In the genomic region with DNA sequence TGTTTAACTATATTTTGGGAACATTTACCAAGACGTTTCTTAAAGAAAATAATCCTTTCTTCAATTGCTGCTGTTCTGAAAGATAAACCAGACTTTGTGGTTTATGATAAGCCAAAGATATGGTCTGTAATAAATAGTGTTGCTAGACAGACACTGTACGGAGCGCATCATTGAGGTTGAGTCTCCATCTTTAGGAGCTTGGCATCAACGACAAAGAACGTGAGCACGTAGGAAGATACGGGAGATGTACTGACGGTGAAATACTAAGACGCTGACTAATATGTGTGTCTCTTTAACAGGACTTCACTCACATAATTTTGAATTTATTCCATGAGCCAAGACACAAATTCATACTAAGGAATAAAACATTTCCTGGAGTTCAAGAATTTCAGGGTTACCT, we compare ENCODE assay signal across 21 cellular contexts. TPM values are rescaled to one million over a fixed set of nuclear protein-coding genes. Genes with fewer than 3 reads are reported as not detected.
DNase-seq lines count a peak whose midpoint lies in the region; ATAC-seq, FAIRE-seq and TF ChIP-seq lines count a peak whose summit lies in the region.
"Had no signal": no experiment of that assay in that cellular context is flagged by ENCODE, and none has a peak within 500 bp of the region (broad histone marks: within the 10 kb centered on the region; RNA-seq: fewer than 3 reads in every experiment).

No MANE protein-coding gene starts in this region.

- H3K9ac ChIP-seq in HCT116 (ENCODE audit: low read length) (no peak overlapping the region), H1 (replicated peaks in 1 of 4; ENCODE audit: extremely low read depth in 1 of 4, low read depth in 3 of 4, low read length in 3 of 4) (no peak overlapping the region), mesenchymal stem cell (ENCODE audit: low read length) (peak overlapping the region; percentile 36)

- POLR2A ChIA-PET in AG04450 (lab: Yijun Ruan, JAX), result no interaction called here
- POLR2A ChIA-PET in HCT116 (lab: Charles Lee), result no interaction called here
- POLR2A ChIA-PET in H1 (lab: Charles Lee; ENCODE audit: partially characterized antibody), result no interaction called here

- TF ChIP-seq CTCF in AG04450 (IDR thresholded peaks at IDR 0.05; ENCODE audit: low read depth, low read length), result no peak
- TF ChIP-seq CTCF in HCT116 (IDR thresholded peaks at IDR 0.05 in 2 of 3, conservative IDR thresholded peaks at IDR 0.05 in 1 of 3; ENCODE audit: borderline replicate concordance in 1 of 3, insufficient read depth in 1 of 3, low read depth in 2 of 3, low read length in 2 of 3), result no peak
- no peak for TF ChIP-seq CTCF in H1 (IDR thresholded peaks at IDR 0.05; ENCODE audit: control extremely low read depth in 1 of 3, insufficient read depth in 1 of 3, low read depth in 1 of 3, low read length in 3 of 3)

- H3K23me2 ChIP-seq in H1 (ENCODE audit: low read depth, low read length), result no peaks in the 10 kb centered on the region

- H4K8ac ChIP-seq in H1 (ENCODE audit: extremely low read depth, insufficient read depth, low read length), result no peak overlapping the region
- no peak overlapping the region for H4K8ac ChIP-seq in mesenchymal stem cell (ENCODE audit: low read length)

- no TSS peak for BruUV-seq in HCT116 (replicated peaks; lab: Mats Ljungman, UMichigan)

- DNase-seq in AG04450 (ENCODE audit: low read depth, low spot score) (no peak), HCT116 (ENCODE audit: low read depth, low spot score) (no peak), H1 (ENCODE audit: low read depth in 1 of 2, low spot score in 2 of 2) (no peak), mesenchymal stem cell (no peak), GOT3 (lab: John Stamatoyannopoulos, UW) (no peak), GM12892 (ENCODE audit: insufficient read length) (no peak)
- DNase-seq in activated CD4-positive, alpha-beta T cell treated with anti-CD3 and anti-CD28 coated beads, Interleukin-2, amount 50 U/mL, for 4 hours, result no peak
- DNase-seq: Caco-2; CD4-positive, CD25-positive, alpha-beta regulatory T cell; DMS153; H7; NCI-H187; NCI-H446 treated with DMSO at 0.1 percent for 48 hours; NCI-H748 treated with DMSO at 0.1 percent for 48 hours; OCI-M1; RPMI8226 had no signal

- no peak overlapping the region for H3K4ac ChIP-seq in H1 (replicated peaks; ENCODE audit: insufficient read length, low read depth, low read length)
- no peak overlapping the region for H3K4ac ChIP-seq in mesenchymal stem cell (ENCODE audit: low read depth in 1 of 2, low read length in 2 of 2)

- H3K27ac ChIP-seq in AG04450 (ENCODE audit: low read depth, low read length), result peak overlapping the region; percentile 42
- no peak overlapping the region for H3K27ac ChIP-seq in HCT116 (ENCODE audit: low read depth, low read length)
- no peak overlapping the region for H3K27ac ChIP-seq in H1 (ENCODE audit: low read depth, low read length)
- no peak overlapping the region for H3K27ac ChIP-seq in mesenchymal stem cell (ENCODE audit: low read length, poor library complexity, severe bottlenecking)
- H3K27ac ChIP-seq: HL-60 had no signal

- RAD21 ChIA-PET in HCT116 (lab: Charles Lee; ENCODE audit: low non-redundant PET in 1 of 2, low total read pairs in 2 of 2, uncharacterized antibody in 2 of 2, unreplicated experiment in 2 of 2), result no interaction called here

- H3K4me3 ChIP-seq in AG04450 (ENCODE audit: low read depth, low read length) (no peak overlapping the region), HCT116 (replicated peaks in 1 of 2; ENCODE audit: low read depth in 1 of 2, low read length in 2 of 2) (no peak overlapping the region), H1 (ENCODE audit: extremely low read depth in 1 of 4, insufficient read depth in 2 of 4, low read depth in 3 of 4, low read length in 4 of 4) (no peak overlapping the region), mesenchymal stem cell (ENCODE audit: insufficient read depth in 1 of 2, low read depth in 1 of 2, low read length in 2 of 2) (no peak overlapping the region)
- H3K4me3 ChIP-seq: K562 had no signal

- peaks cover 0 to 9% of the 10 kb centered on the region in 2 experiments; a peak in 3 of 4 replicates for H3K4me1 ChIP-seq in HCT116 (ENCODE audit: control insufficient read depth in 1 of 2, insufficient read depth in 2 of 2, low read length in 2 of 2)
- H3K4me1 ChIP-seq in H1 (replicated peaks in 1 of 4; ENCODE audit: control insufficient read depth in 3 of 4, insufficient read depth in 4 of 4, low read length in 3 of 4), result no peaks in the 10 kb centered on the region
- H3K4me1 ChIP-seq in mesenchymal stem cell (ENCODE audit: control insufficient read depth, insufficient read depth, low read depth, low read length), result peaks cover 2% of the 10 kb centered on the region
- H3K4me1 ChIP-seq: Caco-2 had no signal

- H3K18ac ChIP-seq in H1 (ENCODE audit: extremely low read depth, low read length) (no peak overlapping the region), mesenchymal stem cell (ENCODE audit: low read depth in 1 of 2, low read length in 2 of 2) (no peak overlapping the region)

- H3K79me2 ChIP-seq in HCT116 (ENCODE audit: insufficient read depth, low read length), result no peaks in the 10 kb centered on the region
- no peaks in the 10 kb centered on the region for H3K79me2 ChIP-seq in H1 (ENCODE audit: control insufficient read depth in 1 of 2, insufficient read depth in 2 of 2, low read length in 2 of 2)

- TF ChIP-seq EP300 in H1 (IDR thresholded peaks at IDR 0.05; ENCODE audit: borderline replicate concordance in 1 of 2, low read depth in 2 of 2, low read length in 2 of 2), result no peak

- no peak overlapping the region for H4K5ac ChIP-seq in H1 (ENCODE audit: insufficient read length, low read depth, low read length)

- whole genome bisulfite sequencing in H1 (ENCODE audit: extremely low coverage in 1 of 2, insufficient coverage in 1 of 2, insufficient read length in 1 of 2, insufficient replicate concordance in 2 of 2, low coverage in 1 of 2, low lambda C conversion rate in 2 of 2, missing lambda C conversion rate in 1 of 2), 2 experiments, result 89% methylated on average over 9 of the region's 9 CpGs; no CpG with 5 or more reads in 1 of the 2 experiments
- 85% methylated on average over 8 of the region's 9 CpGs for WGBS in mesenchymal stem cell

- no peak overlapping the region for H3K56ac ChIP-seq in H1 (replicated peaks; ENCODE audit: insufficient read length, low read depth, low read length)

- no peak overlapping the region for H2AFZ ChIP-seq in HCT116 (ENCODE audit: low read depth, low read length, poor library complexity, severe bottlenecking)
- H2AFZ ChIP-seq in H1 (ENCODE audit: low read length), result no peak overlapping the region
- H2AFZ ChIP-seq in mesenchymal stem cell (ENCODE audit: low read depth, low read length), result no peak overlapping the region

- H2BK120ac ChIP-seq in H1 (replicated peaks; ENCODE audit: low read depth, low read length), result no peak overlapping the region
- H2BK120ac ChIP-seq in mesenchymal stem cell (ENCODE audit: low read depth, low read length), result no peak overlapping the region

- no peaks in the 10 kb centered on the region for H3K9me2 ChIP-seq in HCT116 (ENCODE audit: insufficient read depth)

- H3K79me1 ChIP-seq in H1 (ENCODE audit: low read depth, low read length), result no peaks in the 10 kb centered on the region
- no peaks in the 10 kb centered on the region for H3K79me1 ChIP-seq in mesenchymal stem cell (replicated peaks; ENCODE audit: low read length, poor library complexity, severe bottlenecking)

- H2BK5ac ChIP-seq in H1 (ENCODE audit: low read depth, low read length), result no peak overlapping the region
- no peak overlapping the region for H2BK5ac ChIP-seq in mesenchymal stem cell (ENCODE audit: low read depth, low read length, poor library complexity, severe bottlenecking)

- TF ChIP-seq POLR2A in HCT116 (IDR thresholded peaks at IDR 0.05; ENCODE audit: borderline replicate concordance, extremely low read depth, insufficient read depth, insufficient read length) (no peak), H1 (IDR thresholded peaks at IDR 0.05; ENCODE audit: control extremely low read depth in 1 of 2, low read depth in 2 of 2, low read length in 2 of 2) (no peak), GM12892 (IDR thresholded peaks at IDR 0.05; ENCODE audit: low read depth, low read length) (no peak)

- H3K14ac ChIP-seq in H1 (ENCODE audit: insufficient read length) (peak overlapping the region; percentile 66), mesenchymal stem cell (ENCODE audit: low read length in 2 of 2) (no peak overlapping the region)

- H3K4me2 ChIP-seq in HCT116 (ENCODE audit: low read length) (peak overlapping the region; percentile 45), H1 (ENCODE audit: insufficient read depth in 1 of 2, low read depth in 2 of 2, low read length in 2 of 2) (no peak overlapping the region), mesenchymal stem cell (ENCODE audit: low read length, poor library complexity, severe bottlenecking) (no peak overlapping the region)

- H3K9me3 ChIP-seq in AG04450 (ENCODE audit: control insufficient read depth, insufficient read depth, low read length) (peaks cover 14% of the 10 kb centered on the region), HCT116 (ENCODE audit: control insufficient read depth in 1 of 2, insufficient read depth in 1 of 2, low read depth in 1 of 2, low read length in 2 of 2) (no peaks in the 10 kb centered on the region), H1 (ENCODE audit: insufficient read depth in 2 of 2, low read depth in 1 of 2, low read length in 1 of 2) (no peaks in the 10 kb centered on the region; a peak in 2 of 4 replicates), mesenchymal stem cell (ENCODE audit: control insufficient read depth, low read length) (peaks cover 3% of the 10 kb centered on the region)

- H4K91ac ChIP-seq in H1 (replicated peaks; ENCODE audit: insufficient read length, low read length) (no peak overlapping the region), mesenchymal stem cell (ENCODE audit: low read length) (no peak overlapping the region)

- no peak overlapping the region for H2BK20ac ChIP-seq in H1 (ENCODE audit: low read length)

- ATAC-seq in HCT116 (no peak), HG03139 (IDR thresholded peaks at IDR 0.05; ENCODE audit: unreplicated experiment) (no peak)
- ATAC-seq: K562 had no signal

- no peaks in the 10 kb centered on the region for H3K27me3 ChIP-seq in AG04450 (ENCODE audit: control insufficient read depth, insufficient read depth, low read length)
- H3K27me3 ChIP-seq in HCT116 (ENCODE audit: insufficient read depth, low read length), result 0 out of 2 replicates have a peak, but pooled peaks cover 3% of the 10 kb centered on the region
- no peaks in the 10 kb centered on the region for H3K27me3 ChIP-seq in H1 (replicated peaks in 1 of 4; ENCODE audit: control insufficient read depth in 3 of 4, extremely low read depth in 1 of 4, insufficient read depth in 3 of 4, low read length in 3 of 4)
- no peaks in the 10 kb centered on the region for H3K27me3 ChIP-seq in mesenchymal stem cell (ENCODE audit: control insufficient read depth in 1 of 2, insufficient read depth in 1 of 2, low read length in 2 of 2)

- H3K36me3 ChIP-seq in HCT116 (ENCODE audit: control insufficient read depth in 1 of 2, insufficient read depth in 2 of 2, low read length in 2 of 2) (no peaks in the 10 kb centered on the region), H1 (ENCODE audit: control insufficient read depth in 2 of 4, insufficient read depth in 4 of 4, low read length in 3 of 4) (no peaks in the 10 kb centered on the region), mesenchymal stem cell (ENCODE audit: control insufficient read depth in 1 of 2, insufficient read depth in 2 of 2, low read depth in 1 of 2, low read length in 2 of 2) (no peaks in the 10 kb centered on the region)

- H3K23ac ChIP-seq in H1 (ENCODE audit: insufficient read length) (no peak overlapping the region), mesenchymal stem cell (ENCODE audit: low read length in 2 of 2) (no peak overlapping the region)

- CTCF ChIA-PET in AG04450 (lab: Charles Lee) (interaction anchor here (0.5 kb wide), 1 partner anchor 8 kb away, joined by 8 read pairs; no protein-coding TSS in a partner anchor), HCT116 (lab: Charles Lee) (no interaction called here), H1 (lab: Charles Lee; ENCODE audit: partially characterized antibody) (interaction anchor here (1.4 kb wide), 1 partner anchor 93 kb away, joined by 3 read pairs; no protein-coding TSS in a partner anchor)

- H4K20me1 ChIP-seq in HCT116 (ENCODE audit: insufficient read depth) (no peaks in the 10 kb centered on the region), H1 (replicated peaks in 1 of 2; ENCODE audit: control insufficient read depth in 1 of 2, insufficient read depth in 2 of 2, low read length in 2 of 2) (peaks cover 0 to 2% of the 10 kb centered on the region in 2 experiments)

- H2AK5ac ChIP-seq in H1 (ENCODE audit: low read depth, low read length) (no peak overlapping the region), mesenchymal stem cell (ENCODE audit: low read length, severe bottlenecking) (no peak overlapping the region)

- H2BK15ac ChIP-seq in H1 (ENCODE audit: low read length) (no peak overlapping the region), mesenchymal stem cell (ENCODE audit: low read depth, poor library complexity, severe bottlenecking) (no peak overlapping the region)

- H2BK12ac ChIP-seq in H1 (ENCODE audit: low read depth, low read length), result no peak overlapping the region
- H2BK12ac ChIP-seq in mesenchymal stem cell (ENCODE audit: low read length in 2 of 2), result no peak overlapping the region

- no peak for FAIRE-seq in H1 (lab: Jason Lieb, UNC)
- no peak for FAIRE-seq in GM12892 (lab: Jason Lieb, UNC)
- FAIRE-seq: A204.1, GM19239, K562 had no signal

- intact Hi-C loops in HCT116 (cut with micrococcal nuclease), result no loop called here

- TF ChIP-seq RAD21 in HCT116 (IDR thresholded peaks at IDR 0.05; ENCODE audit: low read depth) (no peak), H1 (IDR thresholded peaks at IDR 0.05 in 1 of 2, conservative IDR thresholded peaks at IDR 0.05 in 1 of 2; ENCODE audit: low read depth in 2 of 2, low read length in 2 of 2) (no peak)

RNA-seq across cellular contexts. Expression of a gene that starts 16.2 kb away (rescaled TPM):
- polyA plus RNA-seq in AG04450 (2011; rRNA removed), result 4.7 and 6.1 TPM in 2 replicates
- polyA minus RNA-seq in AG04450 (2011; rRNA and poly(A)+ RNA removed), result 0.52 and 1.1 TPM in 2 replicates
- not detected for total RNA-seq in HCT116 (2021; ENCODE audit: unreplicated experiment)
- 0.36 and 0.70 TPM in 2 replicates for polyA plus RNA-seq in HCT116 (2012)
- total RNA-seq in H1 (2021; fragmentation: NEBNext Ultra II Directional; extraction: Animal tissue kit (Norgen Biotek cat#: 25700)), result 1.1 TPM in 1 of 2 replicates, not detected in the other
- 0.08 and 0.16 TPM in 2 replicates for polyA plus RNA-seq in H1 (2011; rRNA removed)
- polyA plus RNA-seq in H1 (2011; cell fraction: cytosol; rRNA removed), result 0.22 TPM
- polyA plus RNA-seq in H1 (2011; cell fraction: nucleus; rRNA removed), result 0.63 TPM
- 0.29 to 0.70 TPM in 2 of 4 replicates, not detected in the others for polyA plus RNA-seq in H1 (2012, experiment 1 of 2)
- not detected for polyA plus RNA-seq in H1 (2012, experiment 2 of 2)
- polyA plus RNA-seq in H1 (2013, experiment 1 of 2), result 0.16 TPM
- 0.17 TPM for polyA plus RNA-seq in H1 (2013, experiment 2 of 2)
- not detected in 2 replicates for polyA minus RNA-seq in H1 (2011; rRNA and poly(A)+ RNA removed)
- not detected for polyA minus RNA-seq in H1 (2011; cell fraction: cytosol; rRNA and poly(A)+ RNA removed)
- polyA minus RNA-seq in H1 (2011; cell fraction: nucleus; rRNA and poly(A)+ RNA removed), result not detected
- polyA plus RNA-seq in mesenchymal stem cell (2013, experiment 1 of 2), result 0.41 TPM
- 0.44 TPM for polyA plus RNA-seq in mesenchymal stem cell (2013, experiment 2 of 2)
- polyA plus RNA-seq in GM12892 (2012; ENCODE audit: missing spikeins), result not detected
- total RNA-seq: Caco-2; CD4-positive, CD25-positive, alpha-beta regulatory T cell; H7; K562 had no signal
- polyA plus RNA-seq: CD4-positive, CD25-positive, alpha-beta regulatory T cell had no signal
